ENCODE assay signal across 25 cellular contexts in the genomic region with DNA sequence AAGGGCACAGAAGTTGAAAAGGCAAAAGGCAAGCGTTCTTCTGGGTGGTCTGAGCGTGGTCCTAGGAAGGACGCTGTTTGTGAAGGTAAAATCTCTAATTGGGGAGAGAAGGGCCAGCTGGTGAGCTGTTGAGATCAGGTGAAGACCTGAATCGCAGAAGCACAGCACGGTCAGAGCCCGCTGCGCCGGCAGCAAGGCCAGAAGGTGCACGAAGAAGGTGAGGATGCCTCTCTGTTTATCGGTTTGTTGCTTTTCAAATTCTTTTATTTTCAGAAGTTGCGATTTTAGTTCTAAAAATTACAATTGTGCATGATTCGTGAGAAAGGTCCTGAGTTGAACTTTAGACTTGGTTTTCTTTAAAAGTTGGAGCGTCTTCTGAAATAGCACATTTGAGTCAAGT.
"Had no signal": no experiment of that assay in that cellular context is flagged by ENCODE, and none has a peak within 500 bp of the region (broad histone marks: within the 10 kb centered on the region; RNA-seq: fewer than 3 reads in every experiment).

No MANE protein-coding gene starts in this region.

- H3K4me1 ChIP-seq: left ventricle myocardium inferior, suprapubic skin, tibial nerve, upper lobe of right lung, uterus had no signal

- H3K4me1 Mint-ChIP-seq: mesothelial cell of epicardium, naive B cell, natural killer cell had no signal

- H3K27ac ChIP-seq: left ventricle myocardium inferior, pancreas, skin epidermis, suprapubic skin, tibial nerve, upper lobe of right lung, uterus had no signal

- DNase-seq: head of caudate nucleus; hippocampal formation; kidney; left colon; left ventricle myocardium inferior; mesendoderm; naive B cell; natural killer cell; pancreas; posterior cingulate gyrus; right cardiac atrium; stimulated activated CD4-positive, alpha-beta T cell treated with anti-CD3 and anti-CD28 coated beads, Interleukin-12 subunit alpha, Interleukin-12 subunit beta, amount 100 ng/mL, for 4 hours; stimulated activated CD4-positive, alpha-beta T cell treated with anti-CD3 and anti-CD28 coated beads, Interleukin-15, amount 100 ng/mL, for 24 hours; stimulated activated CD4-positive, alpha-beta T cell treated with anti-CD3 and anti-CD28 coated beads, Interleukin-2, amount 100 ng/mL, for 24 hours; stimulated activated CD4-positive, alpha-beta T cell treated with anti-CD3 and anti-CD28 coated beads, Interleukin-4, amount 100 ng/mL, for 1 hour; stimulated activated naive CD4-positive, alpha-beta T cell; upper lobe of right lung; uterus had no signal

- H3K27ac Mint-ChIP-seq: mesothelial cell of epicardium; naive B cell; natural killer cell; stimulated activated naive CD8-positive, alpha-beta T cell treated with anti-CD3 and anti-CD28 coated beads, Interleukin-15, Interleukin-2, amounts not matched to agents 100 ng/mL and 50 ng/mL, for 24 hours had no signal

- H3K27me3 ChIP-seq: pancreas, tibial nerve, upper lobe of right lung, uterus had no signal

- H3K36me3 Mint-ChIP-seq: mesothelial cell of epicardium, natural killer cell had no signal

- H3K4me3 ChIP-seq: left ventricle myocardium inferior, lung, pancreas, skin epidermis, suprapubic skin, tibial nerve, upper lobe of right lung, uterus had no signal

- H3K36me3 ChIP-seq: left ventricle myocardium inferior, pancreas, suprapubic skin, tibial nerve, upper lobe of right lung, uterus had no signal

- ATAC-seq: left colon, natural killer cell, pancreas, right cardiac atrium, sciatic nerve, upper lobe of right lung had no signal

- H3K4me3 Mint-ChIP-seq: mesothelial cell of epicardium; naive B cell; natural killer cell; stimulated activated naive CD8-positive, alpha-beta T cell treated with anti-CD3 and anti-CD28 coated beads, Interleukin-15, Interleukin-2, amounts not matched to agents 100 ng/mL and 50 ng/mL, for 24 hours had no signal

- H3K9me3 ChIP-seq: pancreas, upper lobe of right lung had no signal
